8 cellular contexts compared by ENCODE assay signal in the genomic region with DNA sequence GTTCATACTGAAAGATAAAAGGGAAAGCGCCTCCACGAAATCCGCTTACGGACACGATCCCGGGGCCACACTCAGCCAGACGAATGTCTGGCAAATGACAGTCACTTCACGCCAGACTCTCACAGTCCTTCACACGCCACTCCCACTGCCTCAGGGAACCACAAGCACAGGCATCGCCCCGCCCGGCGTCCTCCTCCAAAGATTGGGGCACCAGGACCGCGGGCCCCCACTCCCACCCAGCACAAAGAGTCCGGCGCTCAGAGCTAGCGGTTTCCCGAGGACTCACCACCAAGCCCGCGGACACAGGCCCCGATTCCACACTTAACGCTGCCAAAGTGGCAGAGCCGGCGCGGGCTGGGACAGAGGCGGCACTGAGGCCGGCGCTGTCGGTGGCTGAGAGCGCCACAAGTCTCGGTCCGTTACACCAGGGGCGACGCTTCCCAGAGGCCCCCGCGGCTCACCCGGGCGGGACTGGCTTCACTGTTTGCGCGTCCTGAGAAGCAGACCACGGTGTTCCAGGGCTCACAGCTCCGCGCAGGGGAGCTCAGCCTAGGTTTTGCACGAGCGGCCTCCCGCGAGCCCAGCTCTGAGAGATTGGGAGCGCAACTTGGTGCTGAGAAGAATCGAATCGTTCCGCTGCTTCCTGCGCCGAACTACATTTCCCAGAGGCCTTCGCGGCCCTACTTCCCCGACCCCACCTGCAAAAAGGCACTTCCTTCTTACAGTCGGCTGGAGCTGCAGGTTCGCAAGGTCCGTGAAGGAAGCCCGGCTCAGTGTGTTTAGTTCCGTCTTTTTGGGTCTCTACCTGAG. TPM values are rescaled to one million over a fixed set of nuclear protein-coding genes. Genes with fewer than 3 reads are reported as not detected.
DNase-seq lines count a peak whose midpoint lies in the region; ATAC-seq and TF ChIP-seq lines count a peak whose summit lies in the region.

A gene (minus strand): TSS at position 647 of the 810 bp plus-strand sequence. CDS start 22,523 bp downstream, outside the sequence.

- peak within 1 kb of the TSS; percentile 88 to 91 for H3K27ac ChIP-seq in left lung

- no peaks in the 10 kb centered on the region for H3K27me3 ChIP-seq in left lung

- intact Hi-C loops in left lung (cut with DNase I) = no loop called here

- TF ChIP-seq CTCF in left lung (IDR thresholded peaks at IDR 0.05) = no peak

- H3K9me3 ChIP-seq in left lung = peaks cover 0 to 42% of the 10 kb centered on the region in 2 donors

- peaks cover 4 to 32% of the 10 kb centered on the region in 2 donors for H3K4me1 ChIP-seq in left lung

- peak within 1 kb of the TSS; percentile 85 to 88 for H3K4me3 ChIP-seq in left lung

- DNase-seq in AG20443 (ENCODE audit: low spot score) = peak; percentile 86
- peak; percentile 95 to 96 for DNase-seq in NCI-H524 (lab: John Stamatoyannopoulos, UW)
- peak; percentile 74 to 84 for DNase-seq in activated CD4-positive, alpha-beta T cell treated with anti-CD3 and anti-CD28 coated beads, Interleukin-2, amount 50 U/mL, for 24 hours (ENCODE audit: low read depth in 1 of 2, low spot score in 1 of 2)
- DNase-seq in dermis blood vessel endothelial cell = peak; percentile 95
- peak; percentile 91 to 93 for DNase-seq in left lung
- peak; percentile 84 for DNase-seq in stimulated activated CD4-positive, alpha-beta T cell treated with anti-CD3 and anti-CD28 coated beads, Interleukin-2, amount 100 ng/mL, for 4 hours (ENCODE audit: low read depth)

- H3K36me3 ChIP-seq in left lung = peaks cover 0 to 37% of the 10 kb centered on the region in 2 donors

- ATAC-seq in GM19043 (IDR thresholded peaks at IDR 0.05; ENCODE audit: low read depth, unreplicated experiment) (peak; percentile 46), HG03378 (IDR thresholded peaks at IDR 0.05; ENCODE audit: unreplicated experiment) (peak; percentile 55), left lung (peak; percentile 86)

RNA-seq across cellular contexts. Expression of the gene that starts here (rescaled TPM):
- total RNA-seq in dermis blood vessel endothelial cell (6.1 and 7.5 TPM in 2 replicates), left lung (1 to 10 TPM; 3.5 to 4.6 TPM)

Comparison
In these comparisons a context has a peak if more than half of its experiments do, and no peak if none do; other contexts are left out.
1. Peak in every context shown above with its lines: DNase-seq, ATAC-seq, H3K4me3 ChIP-seq and H3K27ac ChIP-seq.